Comparison of ENCODE assay signal across 8 cellular contexts in genomic region chr4:129095811-129096454, GRCh38. TPM values are rescaled to one million over a fixed set of nuclear protein-coding genes. Genes with fewer than 3 reads are reported as not detected.
DNase-seq lines count a peak whose midpoint lies in the region; ATAC-seq and TF ChIP-seq lines count a peak whose summit lies in the region.

C4orf33 (plus strand) TSS chr4:129096152; CDS start chr4:129102611, 6,459 bp downstream.

- H3K4me3 ChIP-seq in HL-60 (replicated peaks; ENCODE audit: insufficient read depth, low read length) = peak within 1 kb of the TSS; percentile 60
- H3K4me3 ChIP-seq in stomach smooth muscle (ENCODE audit: low read length in 2 of 2) = peak within 1 kb of the TSS; percentile 83 to 85

- no peaks in the 10 kb centered on the region for H3K4me1 ChIP-seq in stomach smooth muscle (ENCODE audit: control insufficient read depth, insufficient read depth, low read length)

- H3K9ac ChIP-seq in stomach smooth muscle (ENCODE audit: low read length in 2 of 2) = peak within 1 kb of the TSS; percentile 71 to 85

- peak; percentile 37 for ATAC-seq in GM19463 (IDR thresholded peaks at IDR 0.05; ENCODE audit: unreplicated experiment)

- peak within 1 kb of the TSS; percentile 95 for H3K4me3 Mint-ChIP-seq in neural crest cell

- no peaks in the 10 kb centered on the region for H3K27me3 ChIP-seq in HL-60 (ENCODE audit: insufficient read depth, poor library complexity, severe bottlenecking)
- H3K27me3 ChIP-seq in stomach smooth muscle (ENCODE audit: control insufficient read depth in 1 of 2, insufficient read depth in 2 of 2, low read length in 2 of 2) = no peaks in the 10 kb centered on the region

- H3K36me3 Mint-ChIP-seq in neural crest cell (ENCODE audit: low read depth) = no peaks in the 10 kb centered on the region

- no peaks in the 10 kb centered on the region for H3K27me3 Mint-ChIP-seq in neural crest cell (ENCODE audit: low read depth)

- H3K4me1 Mint-ChIP-seq in neural crest cell = peaks cover 22% of the 10 kb centered on the region

- H3K27ac Mint-ChIP-seq in neural crest cell (ENCODE audit: unreplicated experiment) = peak within 1 kb of the TSS; percentile 93

- CTCF ChIA-PET in RWPE1 (lab: Yijun Ruan, JAX) = interaction anchor here (0.7 kb wide), 1 partner anchor 63 kb away, joined by 3 read pairs; no protein-coding TSS in a partner anchor

- H3K27ac ChIP-seq in HL-60 (replicated peaks) = peak within 1 kb of the TSS; percentile 78
- H3K27ac ChIP-seq in RWPE1 = peak within 1 kb of the TSS; percentile 59; the same call in 1 of the 2 replicates
- H3K27ac ChIP-seq in stomach smooth muscle (ENCODE audit: low read length) = peak within 1 kb of the TSS; percentile 66

- H3K36me3 ChIP-seq in stomach smooth muscle (ENCODE audit: control insufficient read depth in 2 of 2, insufficient read depth in 2 of 2, low read length in 2 of 2) = no peaks in the 10 kb centered on the region

- POLR2A ChIA-PET in RWPE1 (lab: Yijun Ruan, JAX; ENCODE audit: low non-redundant PET) = no interaction called here

- DNase-seq in COLO829 (ENCODE audit: low spot score) (peak; percentile 79), HL-60 (ENCODE audit: low read depth in 1 of 2, low spot score in 1 of 2) (peak; percentile 40 to 82), RWPE1 (ENCODE audit: low spot score) (peak; percentile 74), fibroblast of the conjunctiva (ENCODE audit: low read depth) (peak; percentile 55), neural crest cell (ENCODE audit: low read depth, low spot score) (peak; percentile 45)
- peak; percentile 55 for DNase-seq in activated T-helper 9 cell treated with anti-CD3 and anti-CD28 coated beads, Interleukin-2, amount 50 U/mL, for 16 hours (ENCODE audit: low read depth)

- no peaks in the 10 kb centered on the region for H3K9me3 Mint-ChIP-seq in neural crest cell

- H3K9me3 ChIP-seq in stomach smooth muscle (ENCODE audit: control insufficient read depth in 2 of 2, low read length in 2 of 2) = no peaks in the 10 kb centered on the region

- TF ChIP-seq CTCF in HL-60 (IDR thresholded peaks at IDR 0.05; ENCODE audit: insufficient read depth, low read length) = no peak
- no peak for TF ChIP-seq CTCF in RWPE1 (conservative IDR thresholded peaks at IDR 0.05; ENCODE audit: low read depth)
- TF ChIP-seq CTCF in neural crest cell (conservative IDR thresholded peaks at IDR 0.05) = no peak

RNA-seq across cellular contexts. Expression of gene C4orf33, which starts in this region (rescaled TPM):
- 8.1 and 8.4 TPM in 2 replicates for total RNA-seq in neural crest cell

Comparison
In these comparisons a context has a peak if more than half of its experiments do, and no peak if none do; other contexts are left out.
1. Peak in every context shown above with its lines: DNase-seq, ATAC-seq, H3K4me3 ChIP-seq and H3K27ac ChIP-seq.